Comparison of ENCODE assay signal across 8 cellular contexts in genomic region chr7:141012044-141012685, GRCh38. TPM values are rescaled to one million over a fixed set of nuclear protein-coding genes. Genes with fewer than 3 reads are reported as not detected.
DNase-seq lines count a peak whose midpoint lies in the region; ATAC-seq and TF ChIP-seq lines count a peak whose summit lies in the region.

No MANE protein-coding gene starts in this region.

- POLR2A ChIA-PET in OCI-LY7 (lab: Charles Lee), result interaction anchor here (0.6 to 1.3 kb wide), 4 partner anchors 85 to 201 kb away, joined by 3 to 4 read pairs (median 4); no protein-coding TSS in a partner anchor

- no peak overlapping the region for H2AFZ ChIP-seq in OCI-LY7 (ENCODE audit: low read length)

- H3K36me3 ChIP-seq in OCI-LY7 (ENCODE audit: insufficient read depth, low read length) (peaks cover 29% of the 10 kb centered on the region), esophagus squamous epithelium (peaks cover 0 to 32% (median 4%) of the 10 kb centered on the region in 3 donors), tibial artery (peaks cover 0 to 25% (median 7%) of the 10 kb centered on the region in 3 donors)

- H4K20me1 ChIP-seq in OCI-LY7 (ENCODE audit: insufficient read depth, low read length), result peaks cover 6% of the 10 kb centered on the region; the same call in 1 of the 2 replicates

- peak; percentile 30 for ATAC-seq in GM18519 (IDR thresholded peaks at IDR 0.05; ENCODE audit: low FRiP score, unreplicated experiment)

- no peaks in the 10 kb centered on the region for H3K9me3 ChIP-seq in OCI-LY7 (ENCODE audit: low read length)
- no peaks in the 10 kb centered on the region for H3K9me3 ChIP-seq in esophagus squamous epithelium
- H3K9me3 ChIP-seq in tibial artery, result peaks cover 0 to 5% (median 0%) of the 10 kb centered on the region in 3 donors

- H3K27me3 ChIP-seq in esophagus squamous epithelium (peaks cover 0 to 10% (median 0%) of the 10 kb centered on the region in 4 donors), tibial artery (no peaks in the 10 kb centered on the region)

- peak; percentile 60 for TF ChIP-seq CTCF in AG09319 (IDR thresholded peaks at IDR 0.05; ENCODE audit: low read depth, low read length)
- TF ChIP-seq CTCF in OCI-LY7 (conservative IDR thresholded peaks at IDR 0.05; ENCODE audit: low read length), result peak; percentile 79
- TF ChIP-seq CTCF in esophagus squamous epithelium (IDR thresholded peaks at IDR 0.05), result peak in 5 of 6 experiments; percentile 34 to 60 (median 45)
- peak; percentile 38 to 53 for TF ChIP-seq CTCF in tibial artery (IDR thresholded peaks at IDR 0.05)

- H3K4me2 ChIP-seq in OCI-LY7 (ENCODE audit: low read length), result peak overlapping the region; percentile 99

- H3K4me3 ChIP-seq in OCI-LY7 (ENCODE audit: low read depth, low read length, poor library complexity, severe bottlenecking) (no peak overlapping the region), esophagus squamous epithelium (no peak overlapping the region), tibial artery (no peak overlapping the region)

- intact Hi-C loops in OCI-LY7 (cut with micrococcal nuclease; ENCODE audit: unreplicated experiment), result loop anchor here (1.0 to 10.0 kb wide), 6 partner anchors 201 to 837 kb away; partner anchors contain the start of genes KDM7A and SSBP1
- intact Hi-C loops in esophagus squamous epithelium (cut with DNase I), result no loop called here
- intact Hi-C loops in tibial artery (cut with DNase I; ENCODE audit: low total_unique reads), result loop anchor here (5.0 to 10.0 kb wide), 3 partner anchors 87 to 340 kb away; partner anchors contain the start of genes ADCK2 and BRAF

- peaks cover 20% of the 10 kb centered on the region for H3K4me1 ChIP-seq in OCI-LY7 (ENCODE audit: insufficient read depth, low read length, poor library complexity, severe bottlenecking)
- H3K4me1 ChIP-seq in esophagus squamous epithelium, result peaks cover 5 to 35% (median 9%) of the 10 kb centered on the region in 3 donors
- peaks cover 0 to 13% (median 7%) of the 10 kb centered on the region in 4 donors for H3K4me1 ChIP-seq in tibial artery

- peaks cover 11% of the 10 kb centered on the region; the same call in 1 of the 2 replicates for H3K79me2 ChIP-seq in OCI-LY7 (ENCODE audit: insufficient read depth, low read depth, low read length)

- H3K27ac ChIP-seq in OCI-LY7 (ENCODE audit: low read depth, low read length, poor library complexity, severe bottlenecking) (no peak overlapping the region), esophagus squamous epithelium (peak overlapping the region in 1 of 4 donors; percentile 44), tibial artery (no peak overlapping the region)

- 22 to 24% methylated on average over 3 of the region's 3 CpGs for WGBS in esophagus squamous epithelium, 2 donors

- no TSS peak for BruUV-seq in OCI-LY7 (replicated peaks; lab: Mats Ljungman, UMichigan)

- no peak for DNase-seq in AG09319 (ENCODE audit: extremely low read depth, low read depth)
- peak; percentile 14 for DNase-seq in HS-5 (ENCODE audit: low read depth)
- DNase-seq in OCI-LY7 (ENCODE audit: low spot score), result peak; percentile 77
- DNase-seq in activated T-cell treated with anti-CD3 and anti-CD28 coated beads for 48 hours (ENCODE audit: low read depth), result peak; percentile 64
- no peak for DNase-seq in esophagus squamous epithelium (lab: John Stamatoyannopoulos, UW)
- DNase-seq in occipital lobe (lab: John Stamatoyannopoulos, UW), result peak; percentile 10
- DNase-seq in tibial artery, result peak in 1 of 2 donors; percentile 24

- CTCF ChIA-PET in OCI-LY7 (lab: Charles Lee; ENCODE audit: unreplicated experiment), result interaction anchor here (1.5 kb wide), 1 partner anchor 201 kb away, joined by 4 read pairs; no protein-coding TSS in a partner anchor

- H3K9me2 ChIP-seq in OCI-LY7 (ENCODE audit: insufficient read depth, low read length), result no peaks in the 10 kb centered on the region

- TF ChIP-seq POLR2A in esophagus squamous epithelium (IDR thresholded peaks at IDR 0.05), result no peak

RNA-seq across cellular contexts. Expression of gene MRPS33, which starts 2.6 kb away (rescaled TPM):
- total RNA-seq in OCI-LY7 (2014; rRNA removed; shearing (Covaris generic)), result 21.1 and 42.0 TPM in 2 replicates
- 71.9 and 78.2 TPM in 2 replicates for total RNA-seq in OCI-LY7 (2022)
- 10 to 100 TPM; 12.7 to 25.2 (median 16.1) TPM for total RNA-seq in esophagus squamous epithelium
- 12.6 TPM for total RNA-seq in occipital lobe

Comparison
In these comparisons a context has a peak if more than half of its experiments do, and no peak if none do; other contexts are left out.
1. DNase-seq: peak in HS-5 (single experiment), OCI-LY7 (single experiment), activated T-cell treated with anti-CD3 and anti-CD28 coated beads for 48 hours (single experiment) and occipital lobe (single experiment); none in AG09319 (single experiment) and esophagus squamous epithelium (single experiment).
2. Peak in every context shown above with its lines, with median percentiles within 50 percentile points of each other: CTCF ChIP-seq.